ENCODE assay signal across 13 cellular contexts in the genomic region with DNA sequence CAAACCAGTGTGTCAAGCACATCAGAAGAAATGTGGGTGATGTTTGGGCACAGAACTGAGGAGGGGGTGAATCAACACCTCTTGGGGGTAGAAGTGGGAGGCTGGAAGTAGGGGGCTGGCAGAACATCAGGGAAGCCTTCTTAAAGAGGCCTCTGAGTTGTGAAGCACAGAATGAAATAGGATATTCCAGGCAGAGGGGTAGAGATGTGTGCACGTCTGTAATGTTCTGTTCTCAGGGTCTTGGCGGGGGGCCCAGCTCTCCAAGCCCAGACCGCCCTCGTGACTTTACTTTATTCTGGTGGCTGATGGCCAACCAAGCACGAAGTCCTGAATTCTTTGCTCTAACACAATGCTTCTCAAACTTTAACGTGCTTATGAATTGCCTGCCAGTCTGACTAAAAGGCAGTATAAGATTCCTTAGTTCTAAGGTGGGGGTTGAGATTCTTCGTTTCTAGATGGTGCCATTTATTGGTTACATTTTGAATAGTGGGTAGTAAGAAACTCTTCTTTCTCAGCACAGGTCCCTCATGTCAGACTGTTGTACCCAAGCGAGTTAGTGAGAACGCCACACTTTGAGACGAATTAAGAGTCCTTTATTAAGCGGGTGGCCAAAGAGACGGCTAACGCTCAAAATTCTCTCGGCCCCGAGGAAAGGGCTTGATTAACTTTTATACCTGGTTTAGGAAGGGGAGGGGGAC. TPM values are rescaled to one million over a fixed set of nuclear protein-coding genes. Genes with fewer than 3 reads are reported as not detected.
DNase-seq lines count a peak whose midpoint lies in the region; ATAC-seq and TF ChIP-seq lines count a peak whose summit lies in the region.
"Had no signal": no experiment of that assay in that cellular context is flagged by ENCODE, and none has a peak within 500 bp of the region (broad histone marks: within the 10 kb centered on the region; RNA-seq: fewer than 3 reads in every experiment).

No MANE protein-coding gene starts in this region.

- H3K9me3 ChIP-seq in body of pancreas (no peaks in the 10 kb centered on the region), right atrium auricular region (no peaks in the 10 kb centered on the region)

- H3K36me3 ChIP-seq in body of pancreas (replicated peaks in 1 of 2; ENCODE audit: insufficient read depth in 1 of 2, low read depth in 2 of 2): no peaks in the 10 kb centered on the region
- no peaks in the 10 kb centered on the region for H3K36me3 ChIP-seq in right atrium auricular region

- H3K4me1 ChIP-seq in body of pancreas (peaks cover 26% of the 10 kb centered on the region), right atrium auricular region (peaks cover 0 to 57% of the 10 kb centered on the region in 2 donors)

- H3K4me3 Mint-ChIP-seq in progenitor cell of endocrine pancreas (ENCODE audit: low read depth): peak overlapping the region; percentile 9
- H3K4me3 Mint-ChIP-seq: activated naive CD4-positive, alpha-beta T cell treated with anti-CD3 and anti-CD28 coated beads, Interleukin-2, amount 10 ng/mL, durations not matched to agents 7 days and 5 days; neural crest cell had no signal

- TF ChIP-seq CTCF in body of pancreas (IDR thresholded peaks at IDR 0.05): no peak
- TF ChIP-seq CTCF in right atrium auricular region (IDR thresholded peaks at IDR 0.05): no peak
- TF ChIP-seq CTCF in progenitor cell of endocrine pancreas (IDR thresholded peaks at IDR 0.05; ENCODE audit: unreplicated experiment): no peak

- WGBS in body of pancreas, 2 donors: 72 to 80% methylated on average over 15 of the region's 15 CpGs

- H3K27ac ChIP-seq in body of pancreas (peak overlapping the region in 1 of 4 donors; percentile 10), right atrium auricular region (peak overlapping the region; percentile 62 to 81)
- H3K27ac ChIP-seq: foreskin keratinocyte had no signal

- no peaks in the 10 kb centered on the region for H3K27me3 Mint-ChIP-seq in progenitor cell of endocrine pancreas
- H3K27me3 Mint-ChIP-seq: activated naive CD4-positive, alpha-beta T cell treated with anti-CD3 and anti-CD28 coated beads, Interleukin-2, amount 10 ng/mL, durations not matched to agents 7 days and 5 days had no signal

- H3K27me3 ChIP-seq in body of pancreas (no peaks in the 10 kb centered on the region), right atrium auricular region (no peaks in the 10 kb centered on the region)
- H3K27me3 ChIP-seq: foreskin keratinocyte had no signal

- peak overlapping the region; percentile 83 for H3K27ac Mint-ChIP-seq in progenitor cell of endocrine pancreas
- H3K27ac Mint-ChIP-seq: activated naive CD4-positive, alpha-beta T cell treated with anti-CD3 and anti-CD28 coated beads, Interleukin-2, amount 10 ng/mL, durations not matched to agents 7 days and 5 days had no signal

- ATAC-seq in body of pancreas (peak; percentile 34), GM19023 (IDR thresholded peaks at IDR 0.05; ENCODE audit: unreplicated experiment) (no peak)
- ATAC-seq: foreskin keratinocyte had no signal

- no peak overlapping the region for H3K4me3 ChIP-seq in body of pancreas
- no peak overlapping the region for H3K4me3 ChIP-seq in right atrium auricular region

- H3K9me3 Mint-ChIP-seq in progenitor cell of endocrine pancreas (ENCODE audit: low read depth): no peaks in the 10 kb centered on the region
- H3K9me3 Mint-ChIP-seq: activated naive CD4-positive, alpha-beta T cell treated with anti-CD3 and anti-CD28 coated beads, Interleukin-2, amount 10 ng/mL, durations not matched to agents 7 days and 5 days; neural crest cell had no signal

- intact Hi-C loops in body of pancreas (cut with DNase I): no loop called here

- peak; percentile 84 for DNase-seq in DMS 273 (lab: John Stamatoyannopoulos, UW; ENCODE audit: unreplicated experiment)
- DNase-seq in body of pancreas: peak in 3 of 4 donors; percentile 40 to 46 (median 42)
- peak; percentile 70 for DNase-seq in right atrium auricular region (ENCODE audit: low spot score)
- DNase-seq in progenitor cell of endocrine pancreas (ENCODE audit: low spot score, unreplicated experiment): no peak
- DNase-seq in RPMI8226: no peak
- DNase-seq in AML-193 (lab: John Stamatoyannopoulos, UW): no peak
- DNase-seq in cortex of kidney (lab: John Stamatoyannopoulos, UW): no peak
- DNase-seq: activated naive CD4-positive, alpha-beta T cell treated with anti-CD3 and anti-CD28 coated beads, Interleukin-2, amount 10 ng/mL, durations not matched to agents 7 days and 5 days; foreskin keratinocyte; OCI-M1 had no signal

- H3K4me1 Mint-ChIP-seq in progenitor cell of endocrine pancreas (ENCODE audit: low read depth): peaks cover 68% of the 10 kb centered on the region

- TF ChIP-seq POLR2A in body of pancreas (IDR thresholded peaks at IDR 0.05): no peak

- H3K36me3 Mint-ChIP-seq in progenitor cell of endocrine pancreas (ENCODE audit: insufficient read depth): peaks cover 5% of the 10 kb centered on the region
- H3K36me3 Mint-ChIP-seq: activated naive CD4-positive, alpha-beta T cell treated with anti-CD3 and anti-CD28 coated beads, Interleukin-2, amount 10 ng/mL, durations not matched to agents 7 days and 5 days had no signal

RNA-seq across cellular contexts. Expression of a gene that starts 8.2 kb away (rescaled TPM):
- total RNA-seq in body of pancreas (100 to 1,000 TPM in 1 of 2 donors, 10 to 100 TPM in 1; 40.7 to 110 TPM), right atrium auricular region (10 to 100 TPM; 42.8 to 81.2 TPM), progenitor cell of endocrine pancreas (132 and 137 TPM in 2 replicates)
- total RNA-seq: LHCN-M2 had no signal

RNA-seq across cellular contexts. Expression of a gene that starts 37.6 kb away (rescaled TPM):
- total RNA-seq in body of pancreas: 10 to 100 TPM; 22.3 to 63.0 TPM
- total RNA-seq in right atrium auricular region: 10 to 100 TPM; 24.2 to 34.7 TPM
- total RNA-seq in progenitor cell of endocrine pancreas: 126 TPM in 2 replicates

RNA-seq across cellular contexts. Expression of a gene that starts 60.0 kb away (rescaled TPM):
- total RNA-seq in body of pancreas: not detected
- not detected for total RNA-seq in right atrium auricular region
- total RNA-seq in progenitor cell of endocrine pancreas: 1.4 and 1.8 TPM in 2 replicates
- total RNA-seq: LHCN-M2 had no signal

RNA-seq across cellular contexts. Expression of a gene that starts 60.0 kb away (rescaled TPM):
- total RNA-seq in body of pancreas: not detected
- not detected for total RNA-seq in right atrium auricular region
- not detected in 2 replicates for total RNA-seq in progenitor cell of endocrine pancreas
- total RNA-seq: foreskin keratinocyte, LHCN-M2, neural crest cell had no signal

Comparison
In these comparisons a context has a peak if more than half of its experiments do, and no peak if none do; other contexts are left out.
1. DNase-seq: peak in DMS 273 (single experiment), body of pancreas (3 of 4) and right atrium auricular region (single experiment); none in progenitor cell of endocrine pancreas (single experiment), RPMI8226 (single experiment), AML-193 (0 of 2) and cortex of kidney (single experiment).